ENCODE assay signal across 10 cellular contexts in genomic region chr12:103880299-103881142, GRCh38. TPM values are rescaled to one million over a fixed set of nuclear protein-coding genes. Genes with fewer than 3 reads are reported as not detected.
DNase-seq lines count a peak whose midpoint lies in the region; ATAC-seq, FAIRE-seq and TF ChIP-seq lines count a peak whose summit lies in the region.
"Had no signal": no experiment of that assay in that cellular context is flagged by ENCODE, and none has a peak within 500 bp of the region (broad histone marks: within the 10 kb centered on the region; RNA-seq: fewer than 3 reads in every experiment).

No MANE protein-coding gene starts in this region.

- ATAC-seq in GM18907 (IDR thresholded peaks at IDR 0.05; ENCODE audit: unreplicated experiment): peak; percentile 60
- no peak for ATAC-seq in GM18498 (IDR thresholded peaks at IDR 0.05; ENCODE audit: unreplicated experiment)
- ATAC-seq: WTC11 had no signal

- no peak overlapping the region for H3K18ac ChIP-seq in trophoblast cell (ENCODE audit: low read length)

- H3K79me1 ChIP-seq in trophoblast cell (ENCODE audit: low read length): no peaks in the 10 kb centered on the region

- no peak overlapping the region for H3K4me3 Mint-ChIP-seq in CD8-positive, alpha-beta memory T cell
- H3K4me3 Mint-ChIP-seq: WTC11 had no signal

- dilution Hi-C loops in endothelial cell of umbilical vein (cut with MboI; ENCODE audit: extremely low pct_ligation_motif_present, low sequenced_read_pairs): no loop called here

- no peak overlapping the region for H4K8ac ChIP-seq in trophoblast cell (ENCODE audit: low read depth, low read length)

- TF ChIP-seq POLR2A in endothelial cell of umbilical vein (IDR thresholded peaks at IDR 0.05; ENCODE audit: low read depth, low read length): no peak

- intact Hi-C loops in endothelial cell of umbilical vein (cut with micrococcal nuclease): loop anchor here (2.0 kb wide), 1 partner anchor 176 kb away; no protein-coding TSS in a partner anchor

- H3K79me2 ChIP-seq in endothelial cell of umbilical vein (ENCODE audit: control insufficient read depth, insufficient read depth, low read length): no peaks in the 10 kb centered on the region
- H3K79me2 ChIP-seq in trophoblast cell (ENCODE audit: control insufficient read depth, insufficient read depth, low read length, poor library complexity): no peaks in the 10 kb centered on the region

- no peaks in the 10 kb centered on the region for H4K20me1 ChIP-seq in endothelial cell of umbilical vein (replicated peaks; ENCODE audit: control insufficient read depth, extremely low read depth, insufficient read depth, low read length)

- H2BK5ac ChIP-seq in trophoblast cell (ENCODE audit: low read depth, low read length, poor library complexity): no peak overlapping the region

- no peaks in the 10 kb centered on the region for H3K4me1 ChIP-seq in CD8-positive, alpha-beta memory T cell (ENCODE audit: insufficient read depth, low read length)
- H3K4me1 ChIP-seq in endothelial cell of umbilical vein (ENCODE audit: control insufficient read depth, extremely low read depth, insufficient read depth, low read length) (peaks cover 6% of the 10 kb centered on the region), trophoblast cell (ENCODE audit: control insufficient read depth in 1 of 2, insufficient read depth in 2 of 2, low read length in 2 of 2) (no peaks in the 10 kb centered on the region)

- no peaks in the 10 kb centered on the region for H3K27me3 ChIP-seq in CD8-positive, alpha-beta memory T cell (ENCODE audit: insufficient read depth, low read length, poor library complexity, severe bottlenecking)
- H3K27me3 ChIP-seq in endothelial cell of umbilical vein (ENCODE audit: control insufficient read depth in 2 of 2, insufficient read depth in 2 of 2, low read length in 2 of 2): peaks cover 0 to 6% of the 10 kb centered on the region in 2 experiments
- no peaks in the 10 kb centered on the region for H3K27me3 ChIP-seq in trophoblast cell (ENCODE audit: insufficient read depth, low read length)

- CTCF ChIA-PET in CD8-positive, alpha-beta memory T cell (lab: Charles Lee): interaction anchor here (0.6 to 2.1 kb wide), 2 partner anchors 49 to 229 kb away, joined by 3 to 5 read pairs; partner anchors contain the start of gene HSP90B1
- CTCF ChIA-PET in endothelial cell of umbilical vein (lab: Charles Lee): interaction anchor here (1.5 to 2.1 kb wide), 3 partner anchors 9 to 229 kb away, joined by 4 to 12 read pairs (median 10); no protein-coding TSS in a partner anchor

- no peak for DNase-seq in CD8-positive, alpha-beta memory T cell
- DNase-seq in NCI-H146 treated with DMSO at 0.1 percent for 48 hours (lab: John Stamatoyannopoulos, UW; ENCODE audit: unreplicated experiment) (peak; percentile 97), endothelial cell of umbilical vein (ENCODE audit: low read depth, low spot score) (peak; percentile 41), trophoblast cell (no peak), ACHN (no peak), RPMI8226 (no peak)
- DNase-seq: H7 had no signal

- no peak overlapping the region for H3K4me3 ChIP-seq in CD8-positive, alpha-beta memory T cell (ENCODE audit: low read length)
- H3K4me3 ChIP-seq in endothelial cell of umbilical vein (replicated peaks in 1 of 3; ENCODE audit: insufficient read depth in 1 of 3, low read depth in 1 of 3, low read length in 3 of 3) (no peak overlapping the region), trophoblast cell (ENCODE audit: low read depth, low read length) (no peak overlapping the region)

- POLR2A ChIA-PET in CD8-positive, alpha-beta memory T cell (lab: Charles Lee): no interaction called here
- POLR2A ChIA-PET in endothelial cell of umbilical vein (lab: Charles Lee): no interaction called here

- no peaks in the 10 kb centered on the region for H3K36me3 ChIP-seq in CD8-positive, alpha-beta memory T cell (ENCODE audit: insufficient read depth, low read length)
- H3K36me3 ChIP-seq in endothelial cell of umbilical vein (ENCODE audit: control insufficient read depth in 2 of 2, extremely low read depth in 1 of 2, insufficient read depth in 2 of 2, low read length in 2 of 2) (no peaks in the 10 kb centered on the region), trophoblast cell (ENCODE audit: control insufficient read depth in 1 of 2, insufficient read depth in 2 of 2, low read length in 2 of 2) (no peaks in the 10 kb centered on the region)

- H3K9ac ChIP-seq in endothelial cell of umbilical vein (replicated peaks; ENCODE audit: extremely low read depth, insufficient read depth, low read length) (no peak overlapping the region), trophoblast cell (ENCODE audit: low read length) (no peak overlapping the region)

- no peak for TF ChIP-seq CTCF in endothelial cell of umbilical vein (IDR thresholded peaks at IDR 0.05; ENCODE audit: extremely low read depth in 1 of 2, insufficient read depth in 1 of 2, low read depth in 1 of 2, low read length in 2 of 2)

- no peak overlapping the region for H4K12ac ChIP-seq in trophoblast cell (ENCODE audit: low read depth, low read length)

- in situ Hi-C loops in ACHN (cut with HindIII; ENCODE audit: low pct_ligation_motif_present, low pct_unique_long_range_greater_than_20kb, low sequenced_read_pairs): no loop called here

- no peak overlapping the region for H3K14ac ChIP-seq in trophoblast cell (ENCODE audit: low read length)

- no peaks in the 10 kb centered on the region for H3K9me1 ChIP-seq in endothelial cell of umbilical vein (replicated peaks; ENCODE audit: control insufficient read depth, extremely low read depth, insufficient read depth, low read length)

- no peak overlapping the region for H2AK5ac ChIP-seq in trophoblast cell (ENCODE audit: low read length)

- peak; percentile 42 for FAIRE-seq in endothelial cell of umbilical vein (lab: Jason Lieb, UNC)

- no peaks in the 10 kb centered on the region for H3K27me3 Mint-ChIP-seq in CD8-positive, alpha-beta memory T cell

- H2BK120ac ChIP-seq in trophoblast cell (ENCODE audit: insufficient read depth, low read length, poor library complexity): no peak overlapping the region

- no peak overlapping the region for H3K4ac ChIP-seq in trophoblast cell (ENCODE audit: low read depth, low read length)

- H3K4me2 ChIP-seq in endothelial cell of umbilical vein (ENCODE audit: insufficient read depth, low read length) (peak overlapping the region; percentile 22), trophoblast cell (ENCODE audit: low read length) (no peak overlapping the region)

- BruUV-seq in endothelial cell of umbilical vein (replicated peaks; lab: Mats Ljungman, UMichigan): no TSS peak

- peak overlapping the region in 5 of 8 donors; percentile 9 to 65 (median 21) for H3K27ac Mint-ChIP-seq in CD8-positive, alpha-beta memory T cell
- H3K27ac Mint-ChIP-seq: WTC11 had no signal

- H3K4me1 Mint-ChIP-seq in CD8-positive, alpha-beta memory T cell: peaks cover 8 to 15% (median 11%) of the 10 kb centered on the region in 3 donors

- H3K23ac ChIP-seq in trophoblast cell (ENCODE audit: low read length): no peak overlapping the region

- H3K9me3 ChIP-seq in CD8-positive, alpha-beta memory T cell (ENCODE audit: low read length): no peaks in the 10 kb centered on the region
- H3K9me3 ChIP-seq in endothelial cell of umbilical vein (replicated peaks; ENCODE audit: control insufficient read depth, insufficient read depth, low read length) (no peaks in the 10 kb centered on the region), trophoblast cell (ENCODE audit: insufficient read depth, low read depth, low read length) (no peaks in the 10 kb centered on the region)

- H2AFZ ChIP-seq in endothelial cell of umbilical vein (ENCODE audit: low read depth, low read length) (peak overlapping the region; percentile 37), trophoblast cell (ENCODE audit: insufficient read depth, low read length, poor library complexity) (no peak overlapping the region)

- H2BK12ac ChIP-seq in trophoblast cell (ENCODE audit: low read length): no peak overlapping the region

- WGBS in trophoblast cell (ENCODE audit: extremely low coverage, insufficient coverage, insufficient read length): no CpG with 5 or more reads among the region's 8 CpGs

- no peaks in the 10 kb centered on the region for H3K9me3 Mint-ChIP-seq in CD8-positive, alpha-beta memory T cell
- H3K9me3 Mint-ChIP-seq: WTC11 had no signal

- peaks cover 0 to 2% (median 0%) of the 10 kb centered on the region in 3 donors for H3K36me3 Mint-ChIP-seq in CD8-positive, alpha-beta memory T cell
- H3K36me3 Mint-ChIP-seq: WTC11 had no signal

- H3K27ac ChIP-seq in CD8-positive, alpha-beta memory T cell (ENCODE audit: low read depth, low read length): no peak overlapping the region
- H3K27ac ChIP-seq in endothelial cell of umbilical vein (ENCODE audit: insufficient read depth, low read depth, low read length): no peak overlapping the region
- H3K27ac ChIP-seq in trophoblast cell (ENCODE audit: low read depth, low read length): no peak overlapping the region

- no peak overlapping the region for H4K91ac ChIP-seq in trophoblast cell (ENCODE audit: low read depth, low read length)

TF ChIP-seq in endothelial cell of umbilical vein, 7 proteins besides CTCF, POLR2A, EP300 and RAD21 (continues in another document):
- TF ChIP-seq POLR2AphosphoS5 (IDR thresholded peaks at IDR 0.05; ENCODE audit: insufficient read depth, low read depth, low read length) (no peak), MYC (IDR thresholded peaks at IDR 0.05; ENCODE audit: low read depth, low read length) (no peak)

RNA-seq across cellular contexts. Expression of gene NT5DC3, which starts 39.5 kb away (rescaled TPM):
- total RNA-seq in CD8-positive, alpha-beta memory T cell: 10 to 100 TPM in 1 of 2 experiments, 1 to 10 TPM in 1; 9.9 to 10.0 TPM
- 0.93 TPM for polyA plus RNA-seq in CD8-positive, alpha-beta memory T cell
- 6.4 and 6.7 TPM in 2 replicates for total RNA-seq in endothelial cell of umbilical vein
- 1.2 and 1.5 TPM in 2 replicates for polyA plus RNA-seq in endothelial cell of umbilical vein
- 1.5 TPM in 2 replicates for polyA plus RNA-seq in endothelial cell of umbilical vein (2011; cell fraction: cytosol; rRNA removed)
- 2.6 and 3.0 TPM in 2 replicates for polyA plus RNA-seq in endothelial cell of umbilical vein (2011; cell fraction: nucleus; rRNA removed)
- polyA plus RNA-seq in endothelial cell of umbilical vein (2012): 3.0 and 3.5 TPM in 2 replicates
- polyA minus RNA-seq in endothelial cell of umbilical vein: 2.5 and 3.5 TPM in 2 replicates
- polyA minus RNA-seq in endothelial cell of umbilical vein (2011; cell fraction: cytosol; rRNA and poly(A)+ RNA removed): 2.3 TPM
- 2.9 and 5.0 TPM in 2 replicates for polyA minus RNA-seq in endothelial cell of umbilical vein (2011; cell fraction: nucleus; rRNA and poly(A)+ RNA removed)
- polyA plus RNA-seq in trophoblast cell (2013): 5.9 and 6.1 TPM in 2 replicates

RNA-seq across cellular contexts. Expression of gene HSP90B1, which starts 49.7 kb away (rescaled TPM):
- 100 to 1,000 TPM; 461 to 488 TPM for total RNA-seq in CD8-positive, alpha-beta memory T cell
- polyA plus RNA-seq in CD8-positive, alpha-beta memory T cell: 348 TPM
- total RNA-seq in endothelial cell of umbilical vein: 1,253 and 1,310 TPM in 2 replicates
- 188 and 310 TPM in 2 replicates for polyA plus RNA-seq in endothelial cell of umbilical vein
- polyA plus RNA-seq in endothelial cell of umbilical vein (2011; cell fraction: cytosol; rRNA removed): 622 and 672 TPM in 2 replicates
- 1,138 and 1,640 TPM in 2 replicates for polyA plus RNA-seq in endothelial cell of umbilical vein (2011; cell fraction: nucleus; rRNA removed)
- 967 and 1,014 TPM in 2 replicates for polyA plus RNA-seq in endothelial cell of umbilical vein (2012)
- 299 and 328 TPM in 2 replicates for polyA minus RNA-seq in endothelial cell of umbilical vein
- polyA minus RNA-seq in endothelial cell of umbilical vein (2011; cell fraction: cytosol; rRNA and poly(A)+ RNA removed): 72.4 TPM
- 434 and 718 TPM in 2 replicates for polyA minus RNA-seq in endothelial cell of umbilical vein (2011; cell fraction: nucleus; rRNA and poly(A)+ RNA removed)
- polyA plus RNA-seq in trophoblast cell (2013): 923 and 954 TPM in 2 replicates

Comparison
In these comparisons a context has a peak if more than half of its experiments do, and no peak if none do; other contexts are left out.
1. DNase-seq: peak in NCI-H146 treated with DMSO at 0.1 percent for 48 hours (single experiment) and endothelial cell of umbilical vein (single experiment); none in CD8-positive, alpha-beta memory T cell (0 of 5), trophoblast cell (0 of 2), ACHN (single experiment) and RPMI8226 (single experiment).